21 cellular contexts compared by ENCODE assay signal in genomic region chr2:176814274-176814673, GRCh38.
DNase-seq lines count a peak whose midpoint lies in the region; ATAC-seq and TF ChIP-seq lines count a peak whose summit lies in the region.
"Had no signal": no experiment of that assay in that cellular context is flagged by ENCODE, and none has a peak within 500 bp of the region (broad histone marks: within the 10 kb centered on the region; RNA-seq: fewer than 3 reads in every experiment).

No MANE protein-coding gene starts in this region.

- H3K27me3 Mint-ChIP-seq in type B pancreatic cell: peaks cover 6% of the 10 kb centered on the region
- H3K27me3 Mint-ChIP-seq: activated CD4-positive, alpha-beta T cell treated with anti-CD3 and anti-CD28 coated beads, Interleukin-2, amount 10 ng/mL, durations not matched to agents 7 days and 5 days had no signal

- H3K27me3 ChIP-seq in body of pancreas (no peaks in the 10 kb centered on the region), BE2C (no peaks in the 10 kb centered on the region)

- TF ChIP-seq CTCF in body of pancreas (IDR thresholded peaks at IDR 0.05): no peak
- TF ChIP-seq CTCF in type B pancreatic cell (conservative IDR thresholded peaks at IDR 0.05): no peak
- TF ChIP-seq CTCF in BE2C (IDR thresholded peaks at IDR 0.05; ENCODE audit: low read depth, low read length): no peak

- H3K27ac ChIP-seq in body of pancreas: no peak overlapping the region
- H3K27ac ChIP-seq: thoracic aorta, WERI-Rb-1 had no signal

- 2 to 6% methylated on average over 1 of the region's 1 CpG for WGBS in body of pancreas, 2 donors

- H3K27ac Mint-ChIP-seq in type B pancreatic cell: peak overlapping the region; percentile 10
- H3K27ac Mint-ChIP-seq: activated CD4-positive, alpha-beta T cell treated with anti-CD3 and anti-CD28 coated beads, Interleukin-2, amount 10 ng/mL, durations not matched to agents 7 days and 5 days; B cell; mesothelial cell of epicardium; naive B cell had no signal

- ATAC-seq in body of pancreas: peak; percentile 33
- ATAC-seq in Right ventricle myocardium inferior: no peak
- no peak for ATAC-seq in GM19395 (IDR thresholded peaks at IDR 0.05; ENCODE audit: unreplicated experiment)
- ATAC-seq: stimulated activated naive CD8-positive, alpha-beta T cell treated with anti-CD3 and anti-CD28 coated beads, Interleukin-15, Interleukin-2, amounts not matched to agents 100 U/mL and 50 U/mL, for 24 hours had no signal

- H3K9me3 ChIP-seq in body of pancreas (no peaks in the 10 kb centered on the region), BE2C (no peaks in the 10 kb centered on the region)
- H3K9me3 ChIP-seq: thoracic aorta had no signal

- no peak for TF ChIP-seq POLR2A in body of pancreas (IDR thresholded peaks at IDR 0.05)

- peaks cover 31% of the 10 kb centered on the region for H3K4me1 Mint-ChIP-seq in type B pancreatic cell (ENCODE audit: unreplicated experiment)

- DNase-seq in SIG-M5 treated with dmso at 0.1 percent for 504 hours (lab: John Stamatoyannopoulos, UW; ENCODE audit: unreplicated experiment) (peak; percentile 50), SIG-M5 (lab: John Stamatoyannopoulos, UW) (no peak), NCI-H146 (lab: John Stamatoyannopoulos, UW) (peak; percentile 46), body of pancreas (no peak), type B pancreatic cell (ENCODE audit: extremely low spot score, unreplicated experiment) (no peak), Right ventricle myocardium inferior (ENCODE audit: missing footprints) (no peak), BE2C (no peak)
- DNase-seq: activated gamma-delta T cell treated with Interleukin-2 at 50 U/mL for 16 hours; activated T-cell treated with anti-CD3 and anti-CD28 coated beads, Interleukin-2, amount 50 U/mL, for 4 hours; GDM1; NCI-H1048; NCI-H187 treated with DMSO at 0.1 percent for 48 hours; Right ventricle myocardium superior; stimulated activated naive CD8-positive, alpha-beta T cell treated with anti-CD3 and anti-CD28 coated beads, Interleukin-15, Interleukin-2, amounts not matched to agents 100 U/mL and 50 U/mL, for 24 hours; WERI-Rb-1 had no signal

- H3K36me3 ChIP-seq in body of pancreas (replicated peaks in 1 of 2; ENCODE audit: insufficient read depth in 1 of 2, low read depth in 2 of 2) (no peaks in the 10 kb centered on the region), BE2C (no peaks in the 10 kb centered on the region)
- H3K36me3 ChIP-seq: thoracic aorta, WERI-Rb-1 had no signal

- H3K4me3 ChIP-seq in body of pancreas: no peak overlapping the region
- no peak overlapping the region for H3K4me3 ChIP-seq in BE2C (ENCODE audit: low read depth, low read length)
- H3K4me3 ChIP-seq: thoracic aorta had no signal

- no peak overlapping the region for H3K4me3 Mint-ChIP-seq in type B pancreatic cell
- H3K4me3 Mint-ChIP-seq: activated CD4-positive, alpha-beta T cell treated with anti-CD3 and anti-CD28 coated beads, Interleukin-2, amount 10 ng/mL, durations not matched to agents 7 days and 5 days; activated T-cell treated with anti-CD3 and anti-CD28 coated beads, Interleukin-2, amount 50 U/mL, for 4 hours; B cell; mesothelial cell of epicardium; naive B cell had no signal

- no peaks in the 10 kb centered on the region for H3K36me3 Mint-ChIP-seq in type B pancreatic cell
- H3K36me3 Mint-ChIP-seq: mesothelial cell of epicardium, naive B cell had no signal

- intact Hi-C loops in body of pancreas (cut with DNase I): loop anchor here (10.0 kb wide), 1 partner anchor 689 kb away; the partner anchor contains the start of genes HOXD8 and HOXD9
- intact Hi-C loops in Right ventricle myocardium inferior (cut with DNase I): loop anchor here (5.0 to 10.0 kb wide), 2 partner anchors 331 to 687 kb away; partner anchors contain the start of gene HOXD8

- no peaks in the 10 kb centered on the region for H3K9me3 Mint-ChIP-seq in type B pancreatic cell
- H3K9me3 Mint-ChIP-seq: activated CD4-positive, alpha-beta T cell treated with anti-CD3 and anti-CD28 coated beads, Interleukin-2, amount 10 ng/mL, durations not matched to agents 7 days and 5 days; activated T-cell treated with anti-CD3 and anti-CD28 coated beads, Interleukin-2, amount 50 U/mL, for 4 hours; mesothelial cell of epicardium; naive B cell had no signal

- H3K4me1 ChIP-seq in body of pancreas (no peaks in the 10 kb centered on the region), BE2C (no peaks in the 10 kb centered on the region)

Comparison
In these comparisons a context has a peak if more than half of its experiments do, and no peak if none do; other contexts are left out.
1. DNase-seq: peak in SIG-M5 treated with dmso at 0.1 percent for 504 hours (single experiment) and NCI-H146 (single experiment); none in SIG-M5 (single experiment), body of pancreas (0 of 4), type B pancreatic cell (single experiment), Right ventricle myocardium inferior (single experiment) and BE2C (single experiment).